In genomic region chr2:69145204-69145603, GRCh38 we compare ENCODE assay signal across 20 cellular contexts.
"Had no signal": no experiment of that assay in that cellular context is flagged by ENCODE, and none has a peak within 500 bp of the region (broad histone marks: within the 10 kb centered on the region; RNA-seq: fewer than 3 reads in every experiment).

No MANE protein-coding gene starts in this region.

- H3K27me3 ChIP-seq: body of pancreas, thyroid gland, vagina had no signal

- H3K36me3 Mint-ChIP-seq: activated naive CD8-positive, alpha-beta T cell treated with anti-CD3 and anti-CD28 coated beads for 36 hours; naive thymus-derived CD8-positive, alpha-beta T cell; stimulated activated effector memory CD8-positive, alpha-beta T cell treated with anti-CD3 and anti-CD28 coated beads, Interleukin-12 subunit alpha, Interleukin-12 subunit beta, amount 100 ng/mL, for 72 hours had no signal

- H3K9me3 ChIP-seq: body of pancreas, mucosa of descending colon, thyroid gland, vagina had no signal

- H3K4me3 ChIP-seq: body of pancreas, mucosa of descending colon, thyroid gland, vagina had no signal

- H3K27ac ChIP-seq: body of pancreas, thyroid gland, vagina, WERI-Rb-1 had no signal

- H3K27me3 Mint-ChIP-seq: activated naive CD8-positive, alpha-beta T cell treated with anti-CD3 and anti-CD28 coated beads for 36 hours had no signal

- H3K9me3 Mint-ChIP-seq: activated naive CD8-positive, alpha-beta T cell treated with anti-CD3 and anti-CD28 coated beads for 36 hours; activated T-helper 1 cell treated with anti-CD3 and anti-CD28 coated beads, Interleukin-12 subunit alpha, Interleukin-12 subunit beta, Interleukin-2, Interleukin-4 antibody, amounts not matched to agents 30 ng/mL and 10 ng/mL and 1 ng/mL, durations not matched to agents 14 hours and 24 hours and 36 hours; dendritic cell treated with granulocyte-macrophage colony-stimulating factor and Interleukin-4, amounts not matched to agents 40 ng/mL and 50 ng/mL, for 4 days; effector memory CD8-positive, alpha-beta T cell; naive thymus-derived CD8-positive, alpha-beta T cell; stimulated activated effector memory CD8-positive, alpha-beta T cell treated with anti-CD3 and anti-CD28 coated beads, Interleukin-12 subunit alpha, Interleukin-12 subunit beta, amount 100 ng/mL, for 72 hours had no signal

- H3K36me3 ChIP-seq: thyroid gland, WERI-Rb-1 had no signal

- H3K4me1 ChIP-seq: body of pancreas had no signal

- H3K4me1 Mint-ChIP-seq: activated naive CD8-positive, alpha-beta T cell treated with anti-CD3 and anti-CD28 coated beads for 36 hours; naive thymus-derived CD8-positive, alpha-beta T cell; stimulated activated effector memory CD8-positive, alpha-beta T cell treated with anti-CD3 and anti-CD28 coated beads, Interleukin-12 subunit alpha, Interleukin-12 subunit beta, amount 100 ng/mL, for 72 hours had no signal

- DNase-seq: activated CD4-positive, alpha-beta T cell treated with anti-CD3 and anti-CD28 coated beads, Interleukin-2, amount 50 U/mL, for 48 hours; activated naive CD8-positive, alpha-beta T cell treated with anti-CD3 and anti-CD28 coated beads for 36 hours; amniotic stem cell; body of pancreas; cerebellar nuclear complex; effector memory CD8-positive, alpha-beta T cell; mesenchymal stem cell; mucosa of descending colon; naive thymus-derived CD8-positive, alpha-beta T cell; posterior cingulate gyrus; retina; stimulated activated CD4-positive, alpha-beta T cell treated with anti-CD3 and anti-CD28 coated beads, Interleukin-4, amount 100 ng/mL, for 24 hours; SW 1271; T-helper 2 cell; thyroid gland; WERI-Rb-1 had no signal

- H3K4me3 Mint-ChIP-seq: activated naive CD8-positive, alpha-beta T cell treated with anti-CD3 and anti-CD28 coated beads for 36 hours; activated T-helper 1 cell treated with anti-CD3 and anti-CD28 coated beads, Interleukin-12 subunit alpha, Interleukin-12 subunit beta, Interleukin-2, Interleukin-4 antibody, amounts not matched to agents 30 ng/mL and 10 ng/mL and 1 ng/mL, durations not matched to agents 14 hours and 24 hours and 36 hours; dendritic cell treated with granulocyte-macrophage colony-stimulating factor and Interleukin-4, amounts not matched to agents 40 ng/mL and 50 ng/mL, for 4 days; effector memory CD8-positive, alpha-beta T cell; naive thymus-derived CD8-positive, alpha-beta T cell; stimulated activated effector memory CD8-positive, alpha-beta T cell treated with anti-CD3 and anti-CD28 coated beads, Interleukin-12 subunit alpha, Interleukin-12 subunit beta, amount 100 ng/mL, for 72 hours had no signal

- H3K27ac Mint-ChIP-seq: activated naive CD8-positive, alpha-beta T cell treated with anti-CD3 and anti-CD28 coated beads for 36 hours; activated T-helper 1 cell treated with anti-CD3 and anti-CD28 coated beads, Interleukin-12 subunit alpha, Interleukin-12 subunit beta, Interleukin-2, Interleukin-4 antibody, amounts not matched to agents 30 ng/mL and 10 ng/mL and 1 ng/mL, durations not matched to agents 14 hours and 24 hours and 36 hours; dendritic cell treated with granulocyte-macrophage colony-stimulating factor and Interleukin-4, amounts not matched to agents 40 ng/mL and 50 ng/mL, for 4 days; effector memory CD8-positive, alpha-beta T cell; naive thymus-derived CD8-positive, alpha-beta T cell; stimulated activated effector memory CD8-positive, alpha-beta T cell treated with anti-CD3 and anti-CD28 coated beads, Interleukin-12 subunit alpha, Interleukin-12 subunit beta, amount 100 ng/mL, for 72 hours had no signal

- ATAC-seq: body of pancreas; effector memory CD8-positive, alpha-beta T cell; mucosa of descending colon; naive thymus-derived CD8-positive, alpha-beta T cell; stimulated activated effector memory CD8-positive, alpha-beta T cell treated with anti-CD3 and anti-CD28 coated beads, Interleukin-12 subunit alpha, Interleukin-12 subunit beta, amount 100 ng/mL, for 72 hours had no signal
